1 cellular context compared by ENCODE assay signal in the genomic region with DNA sequence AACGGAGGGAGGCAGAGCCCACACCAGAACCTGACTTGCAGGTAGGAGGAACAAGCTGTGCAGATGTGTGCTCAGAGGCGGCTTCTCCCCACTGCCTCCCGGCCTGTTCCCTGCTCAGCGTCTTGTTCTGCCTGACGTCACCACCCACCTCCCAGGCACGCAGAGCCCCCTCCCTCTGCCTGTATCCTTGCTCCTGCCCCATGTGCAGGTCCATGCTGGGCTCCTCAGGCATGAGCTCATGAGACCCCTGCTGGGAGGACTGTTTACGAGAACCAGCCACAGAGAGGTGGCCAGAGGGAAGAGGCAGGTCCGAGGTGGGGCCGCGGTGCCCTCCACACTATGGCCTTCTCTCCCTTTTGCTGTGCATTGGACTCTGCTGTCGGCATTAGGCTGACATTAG.
TF ChIP-seq lines count a peak whose summit lies in the region.

No MANE protein-coding gene starts in this region.

TF ChIP-seq in HEK293, 187 proteins besides CTCF, POLR2A, EP300 and RAD21 (continued from another document and continues in another):
- TF ChIP-seq, protein P1, sequence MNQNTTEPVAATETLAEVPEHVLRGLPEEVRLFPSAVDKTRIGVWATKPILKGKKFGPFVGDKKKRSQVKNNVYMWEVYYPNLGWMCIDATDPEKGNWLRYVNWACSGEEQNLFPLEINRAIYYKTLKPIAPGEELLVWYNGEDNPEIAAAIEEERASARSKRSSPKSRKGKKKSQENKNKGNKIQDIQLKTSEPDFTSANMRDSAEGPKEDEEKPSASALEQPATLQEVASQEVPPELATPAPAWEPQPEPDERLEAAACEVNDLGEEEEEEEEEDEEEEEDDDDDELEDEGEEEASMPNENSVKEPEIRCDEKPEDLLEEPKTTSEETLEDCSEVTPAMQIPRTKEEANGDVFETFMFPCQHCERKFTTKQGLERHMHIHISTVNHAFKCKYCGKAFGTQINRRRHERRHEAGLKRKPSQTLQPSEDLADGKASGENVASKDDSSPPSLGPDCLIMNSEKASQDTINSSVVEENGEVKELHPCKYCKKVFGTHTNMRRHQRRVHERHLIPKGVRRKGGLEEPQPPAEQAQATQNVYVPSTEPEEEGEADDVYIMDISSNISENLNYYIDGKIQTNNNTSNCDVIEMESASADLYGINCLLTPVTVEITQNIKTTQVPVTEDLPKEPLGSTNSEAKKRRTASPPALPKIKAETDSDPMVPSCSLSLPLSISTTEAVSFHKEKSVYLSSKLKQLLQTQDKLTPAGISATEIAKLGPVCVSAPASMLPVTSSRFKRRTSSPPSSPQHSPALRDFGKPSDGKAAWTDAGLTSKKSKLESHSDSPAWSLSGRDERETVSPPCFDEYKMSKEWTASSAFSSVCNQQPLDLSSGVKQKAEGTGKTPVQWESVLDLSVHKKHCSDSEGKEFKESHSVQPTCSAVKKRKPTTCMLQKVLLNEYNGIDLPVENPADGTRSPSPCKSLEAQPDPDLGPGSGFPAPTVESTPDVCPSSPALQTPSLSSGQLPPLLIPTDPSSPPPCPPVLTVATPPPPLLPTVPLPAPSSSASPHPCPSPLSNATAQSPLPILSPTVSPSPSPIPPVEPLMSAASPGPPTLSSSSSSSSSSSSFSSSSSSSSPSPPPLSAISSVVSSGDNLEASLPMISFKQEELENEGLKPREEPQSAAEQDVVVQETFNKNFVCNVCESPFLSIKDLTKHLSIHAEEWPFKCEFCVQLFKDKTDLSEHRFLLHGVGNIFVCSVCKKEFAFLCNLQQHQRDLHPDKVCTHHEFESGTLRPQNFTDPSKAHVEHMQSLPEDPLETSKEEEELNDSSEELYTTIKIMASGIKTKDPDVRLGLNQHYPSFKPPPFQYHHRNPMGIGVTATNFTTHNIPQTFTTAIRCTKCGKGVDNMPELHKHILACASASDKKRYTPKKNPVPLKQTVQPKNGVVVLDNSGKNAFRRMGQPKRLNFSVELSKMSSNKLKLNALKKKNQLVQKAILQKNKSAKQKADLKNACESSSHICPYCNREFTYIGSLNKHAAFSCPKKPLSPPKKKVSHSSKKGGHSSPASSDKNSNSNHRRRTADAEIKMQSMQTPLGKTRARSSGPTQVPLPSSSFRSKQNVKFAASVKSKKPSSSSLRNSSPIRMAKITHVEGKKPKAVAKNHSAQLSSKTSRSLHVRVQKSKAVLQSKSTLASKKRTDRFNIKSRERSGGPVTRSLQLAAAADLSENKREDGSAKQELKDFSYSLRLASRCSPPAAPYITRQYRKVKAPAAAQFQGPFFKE (tag by site-specific recombination; IDR thresholded peaks at IDR 0.05; ENCODE audit: borderline replicate concordance) = no peak
- no peak for TF ChIP-seq PRDM1 (tag by site-specific recombination; IDR thresholded peaks at IDR 0.05)
- TF ChIP-seq ZNF423 (tag by site-specific recombination; IDR thresholded peaks at IDR 0.05) = peak; percentile 55; the same call in 1 of the 2 replicates
- TF ChIP-seq, protein P2, sequence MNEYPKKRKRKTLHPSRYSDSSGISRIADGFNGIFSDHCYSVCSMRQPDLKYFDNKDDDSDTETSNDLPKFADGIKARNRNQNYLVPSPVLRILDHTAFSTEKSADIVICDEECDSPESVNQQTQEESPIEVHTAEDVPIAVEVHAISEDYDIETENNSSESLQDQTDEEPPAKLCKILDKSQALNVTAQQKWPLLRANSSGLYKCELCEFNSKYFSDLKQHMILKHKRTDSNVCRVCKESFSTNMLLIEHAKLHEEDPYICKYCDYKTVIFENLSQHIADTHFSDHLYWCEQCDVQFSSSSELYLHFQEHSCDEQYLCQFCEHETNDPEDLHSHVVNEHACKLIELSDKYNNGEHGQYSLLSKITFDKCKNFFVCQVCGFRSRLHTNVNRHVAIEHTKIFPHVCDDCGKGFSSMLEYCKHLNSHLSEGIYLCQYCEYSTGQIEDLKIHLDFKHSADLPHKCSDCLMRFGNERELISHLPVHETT (tag by site-specific recombination; IDR thresholded peaks at IDR 0.05) = no peak
- TF ChIP-seq HOXD13 (CRISPR knock-in tag; IDR thresholded peaks at IDR 0.05; ENCODE audit: borderline replicate concordance) = no peak
- no peak for TF ChIP-seq ZNF341 (tag by site-specific recombination; IDR thresholded peaks at IDR 0.05; ENCODE audit: low read depth)
- no peak for TF ChIP-seq RBAK (tag by site-specific recombination; IDR thresholded peaks at IDR 0.05)
- TF ChIP-seq ZNF433 (tag by site-specific recombination; IDR thresholded peaks at IDR 0.05; ENCODE audit: low read depth) = no peak
- TF ChIP-seq, protein P3, sequence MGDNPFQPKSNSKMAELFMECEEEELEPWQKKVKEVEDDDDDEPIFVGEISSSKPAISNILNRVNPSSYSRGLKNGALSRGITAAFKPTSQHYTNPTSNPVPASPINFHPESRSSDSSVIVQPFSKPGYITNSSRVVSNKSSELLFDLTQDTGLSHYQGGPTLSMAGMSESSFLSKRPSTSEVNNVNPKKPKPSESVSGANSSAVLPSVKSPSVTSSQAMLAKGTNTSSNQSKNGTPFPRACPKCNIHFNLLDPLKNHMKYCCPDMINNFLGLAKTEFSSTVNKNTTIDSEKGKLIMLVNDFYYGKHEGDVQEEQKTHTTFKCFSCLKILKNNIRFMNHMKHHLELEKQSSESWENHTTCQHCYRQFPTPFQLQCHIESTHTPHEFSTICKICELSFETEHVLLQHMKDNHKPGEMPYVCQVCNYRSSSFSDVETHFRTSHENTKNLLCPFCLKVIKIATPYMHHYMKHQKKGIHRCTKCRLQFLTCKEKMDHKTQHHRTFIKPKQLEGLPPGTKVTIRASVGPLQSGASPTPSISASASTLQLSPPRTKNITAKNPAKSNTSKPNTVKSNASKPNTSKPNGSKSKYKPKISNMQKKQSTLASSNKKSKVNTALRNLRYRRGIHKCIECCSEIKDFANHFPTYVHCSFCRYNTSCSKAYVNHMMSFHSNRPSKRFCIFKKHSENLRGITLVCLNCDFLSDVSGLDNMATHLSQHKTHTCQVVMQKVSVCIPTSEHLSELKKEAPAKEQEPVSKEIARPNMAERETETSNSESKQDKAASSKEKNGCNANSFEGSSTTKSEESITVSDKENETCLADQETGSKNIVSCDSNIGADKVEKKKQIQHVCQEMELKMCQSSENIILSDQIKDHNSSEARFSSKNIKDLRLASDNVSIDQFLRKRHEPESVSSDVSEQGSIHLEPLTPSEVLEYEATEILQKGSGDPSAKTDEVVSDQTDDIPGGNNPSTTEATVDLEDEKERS (tag by site-specific recombination; IDR thresholded peaks at IDR 0.05) = no peak
- TF ChIP-seq, protein P4, sequence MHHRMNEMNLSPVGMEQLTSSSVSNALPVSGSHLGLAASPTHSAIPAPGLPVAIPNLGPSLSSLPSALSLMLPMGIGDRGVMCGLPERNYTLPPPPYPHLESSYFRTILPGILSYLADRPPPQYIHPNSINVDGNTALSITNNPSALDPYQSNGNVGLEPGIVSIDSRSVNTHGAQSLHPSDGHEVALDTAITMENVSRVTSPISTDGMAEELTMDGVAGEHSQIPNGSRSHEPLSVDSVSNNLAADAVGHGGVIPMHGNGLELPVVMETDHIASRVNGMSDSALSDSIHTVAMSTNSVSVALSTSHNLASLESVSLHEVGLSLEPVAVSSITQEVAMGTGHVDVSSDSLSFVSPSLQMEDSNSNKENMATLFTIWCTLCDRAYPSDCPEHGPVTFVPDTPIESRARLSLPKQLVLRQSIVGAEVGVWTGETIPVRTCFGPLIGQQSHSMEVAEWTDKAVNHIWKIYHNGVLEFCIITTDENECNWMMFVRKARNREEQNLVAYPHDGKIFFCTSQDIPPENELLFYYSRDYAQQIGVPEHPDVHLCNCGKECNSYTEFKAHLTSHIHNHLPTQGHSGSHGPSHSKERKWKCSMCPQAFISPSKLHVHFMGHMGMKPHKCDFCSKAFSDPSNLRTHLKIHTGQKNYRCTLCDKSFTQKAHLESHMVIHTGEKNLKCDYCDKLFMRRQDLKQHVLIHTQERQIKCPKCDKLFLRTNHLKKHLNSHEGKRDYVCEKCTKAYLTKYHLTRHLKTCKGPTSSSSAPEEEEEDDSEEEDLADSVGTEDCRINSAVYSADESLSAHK (tag by site-specific recombination; IDR thresholded peaks at IDR 0.05) = no peak
- TF ChIP-seq SCRT2 (tag by site-specific recombination; IDR thresholded peaks at IDR 0.05) = no peak
- TF ChIP-seq, protein P5, sequence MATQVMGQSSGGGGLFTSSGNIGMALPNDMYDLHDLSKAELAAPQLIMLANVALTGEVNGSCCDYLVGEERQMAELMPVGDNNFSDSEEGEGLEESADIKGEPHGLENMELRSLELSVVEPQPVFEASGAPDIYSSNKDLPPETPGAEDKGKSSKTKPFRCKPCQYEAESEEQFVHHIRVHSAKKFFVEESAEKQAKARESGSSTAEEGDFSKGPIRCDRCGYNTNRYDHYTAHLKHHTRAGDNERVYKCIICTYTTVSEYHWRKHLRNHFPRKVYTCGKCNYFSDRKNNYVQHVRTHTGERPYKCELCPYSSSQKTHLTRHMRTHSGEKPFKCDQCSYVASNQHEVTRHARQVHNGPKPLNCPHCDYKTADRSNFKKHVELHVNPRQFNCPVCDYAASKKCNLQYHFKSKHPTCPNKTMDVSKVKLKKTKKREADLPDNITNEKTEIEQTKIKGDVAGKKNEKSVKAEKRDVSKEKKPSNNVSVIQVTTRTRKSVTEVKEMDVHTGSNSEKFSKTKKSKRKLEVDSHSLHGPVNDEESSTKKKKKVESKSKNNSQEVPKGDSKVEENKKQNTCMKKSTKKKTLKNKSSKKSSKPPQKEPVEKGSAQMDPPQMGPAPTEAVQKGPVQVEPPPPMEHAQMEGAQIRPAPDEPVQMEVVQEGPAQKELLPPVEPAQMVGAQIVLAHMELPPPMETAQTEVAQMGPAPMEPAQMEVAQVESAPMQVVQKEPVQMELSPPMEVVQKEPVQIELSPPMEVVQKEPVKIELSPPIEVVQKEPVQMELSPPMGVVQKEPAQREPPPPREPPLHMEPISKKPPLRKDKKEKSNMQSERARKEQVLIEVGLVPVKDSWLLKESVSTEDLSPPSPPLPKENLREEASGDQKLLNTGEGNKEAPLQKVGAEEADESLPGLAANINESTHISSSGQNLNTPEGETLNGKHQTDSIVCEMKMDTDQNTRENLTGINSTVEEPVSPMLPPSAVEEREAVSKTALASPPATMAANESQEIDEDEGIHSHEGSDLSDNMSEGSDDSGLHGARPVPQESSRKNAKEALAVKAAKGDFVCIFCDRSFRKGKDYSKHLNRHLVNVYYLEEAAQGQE (tag by site-specific recombination; IDR thresholded peaks at IDR 0.05) = 0 out of 2 replicates have a peak, but pooled peaks have one; percentile 21
- TF ChIP-seq, protein P6, sequence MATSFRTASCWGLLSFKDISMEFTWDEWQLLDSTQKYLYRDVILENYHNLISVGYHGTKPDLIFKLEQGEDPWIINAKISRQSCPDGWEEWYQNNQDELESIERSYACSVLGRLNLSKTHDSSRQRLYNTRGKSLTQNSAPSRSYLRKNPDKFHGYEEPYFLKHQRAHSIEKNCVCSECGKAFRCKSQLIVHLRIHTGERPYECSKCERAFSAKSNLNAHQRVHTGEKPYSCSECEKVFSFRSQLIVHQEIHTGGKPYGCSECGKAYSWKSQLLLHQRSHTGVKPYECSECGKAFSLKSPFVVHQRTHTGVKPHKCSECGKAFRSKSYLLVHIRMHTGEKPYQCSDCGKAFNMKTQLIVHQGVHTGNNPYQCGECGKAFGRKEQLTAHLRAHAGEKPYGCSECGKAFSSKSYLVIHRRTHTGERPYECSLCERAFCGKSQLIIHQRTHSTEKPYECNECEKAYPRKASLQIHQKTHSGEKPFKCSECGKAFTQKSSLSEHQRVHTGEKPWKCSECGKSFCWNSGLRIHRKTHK (tag by site-specific recombination; IDR thresholded peaks at IDR 0.05) = no peak
- TF ChIP-seq, protein P7, sequence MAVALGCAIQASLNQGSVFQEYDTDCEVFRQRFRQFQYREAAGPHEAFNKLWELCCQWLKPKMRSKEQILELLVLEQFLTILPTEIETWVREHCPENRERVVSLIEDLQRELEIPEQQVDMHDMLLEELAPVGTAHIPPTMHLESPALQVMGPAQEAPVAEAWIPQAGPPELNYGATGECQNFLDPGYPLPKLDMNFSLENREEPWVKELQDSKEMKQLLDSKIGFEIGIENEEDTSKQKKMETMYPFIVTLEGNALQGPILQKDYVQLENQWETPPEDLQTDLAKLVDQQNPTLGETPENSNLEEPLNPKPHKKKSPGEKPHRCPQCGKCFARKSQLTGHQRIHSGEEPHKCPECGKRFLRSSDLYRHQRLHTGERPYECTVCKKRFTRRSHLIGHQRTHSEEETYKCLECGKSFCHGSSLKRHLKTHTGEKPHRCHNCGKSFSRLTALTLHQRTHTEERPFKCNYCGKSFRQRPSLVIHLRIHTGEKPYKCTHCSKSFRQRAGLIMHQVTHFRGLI (tag by site-specific recombination; IDR thresholded peaks at IDR 0.05) = no peak
- peak; percentile 82 for TF ChIP-seq ZBTB21 (tag by site-specific recombination; IDR thresholded peaks at IDR 0.05)
- TF ChIP-seq ZNF830 (tag by site-specific recombination; IDR thresholded peaks at IDR 0.05; ENCODE audit: low read depth) = no peak
- no peak for TF ChIP-seq ZNF76 (tag by site-specific recombination; IDR thresholded peaks at IDR 0.05; ENCODE audit: borderline replicate concordance, low read depth)
- no peak for TF ChIP-seq ZNF311 (tag by site-specific recombination; IDR thresholded peaks at IDR 0.05; ENCODE audit: borderline replicate concordance)
- TF ChIP-seq, protein P8, sequence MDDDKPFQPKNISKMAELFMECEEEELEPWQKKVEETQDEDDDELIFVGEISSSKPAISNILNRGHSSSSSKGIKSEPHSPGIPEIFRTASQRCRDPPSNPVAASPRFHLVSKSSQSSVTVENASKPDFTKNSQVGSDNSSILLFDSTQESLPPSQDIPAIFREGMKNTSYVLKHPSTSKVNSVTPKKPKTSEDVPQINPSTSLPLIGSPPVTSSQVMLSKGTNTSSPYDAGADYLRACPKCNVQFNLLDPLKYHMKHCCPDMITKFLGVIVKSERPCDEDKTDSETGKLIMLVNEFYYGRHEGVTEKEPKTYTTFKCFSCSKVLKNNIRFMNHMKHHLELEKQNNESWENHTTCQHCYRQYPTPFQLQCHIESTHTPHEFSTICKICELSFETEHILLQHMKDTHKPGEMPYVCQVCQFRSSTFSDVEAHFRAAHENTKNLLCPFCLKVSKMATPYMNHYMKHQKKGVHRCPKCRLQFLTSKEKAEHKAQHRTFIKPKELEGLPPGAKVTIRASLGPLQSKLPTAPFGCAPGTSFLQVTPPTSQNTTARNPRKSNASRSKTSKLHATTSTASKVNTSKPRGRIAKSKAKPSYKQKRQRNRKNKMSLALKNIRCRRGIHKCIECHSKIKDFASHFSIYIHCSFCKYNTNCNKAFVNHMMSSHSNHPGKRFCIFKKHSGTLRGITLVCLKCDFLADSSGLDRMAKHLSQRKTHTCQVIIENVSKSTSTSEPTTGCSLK (tag by site-specific recombination; IDR thresholded peaks at IDR 0.05) = no peak
- no peak for TF ChIP-seq ZNF571 (tag by site-specific recombination; IDR thresholded peaks at IDR 0.05)
- TF ChIP-seq ZBTB1 (tag by site-specific recombination; IDR thresholded peaks at IDR 0.05) = no peak
- no peak for TF ChIP-seq ZNF354C (tag by site-specific recombination; IDR thresholded peaks at IDR 0.05; ENCODE audit: borderline replicate concordance, low read depth)
- no peak for TF ChIP-seq ZNF654 (tag by site-specific recombination; IDR thresholded peaks at IDR 0.05; ENCODE audit: low read depth)
- no peak for TF ChIP-seq ZNF221 (tag by site-specific recombination; IDR thresholded peaks at IDR 0.05; ENCODE audit: borderline replicate concordance)
- TF ChIP-seq ZNF248 (tag by site-specific recombination; IDR thresholded peaks at IDR 0.05) = no peak
- TF ChIP-seq ZNF366 (tag by site-specific recombination; conservative IDR thresholded peaks at IDR 0.05) = no peak
